18 cellular contexts compared by ENCODE assay signal in the genomic region with DNA sequence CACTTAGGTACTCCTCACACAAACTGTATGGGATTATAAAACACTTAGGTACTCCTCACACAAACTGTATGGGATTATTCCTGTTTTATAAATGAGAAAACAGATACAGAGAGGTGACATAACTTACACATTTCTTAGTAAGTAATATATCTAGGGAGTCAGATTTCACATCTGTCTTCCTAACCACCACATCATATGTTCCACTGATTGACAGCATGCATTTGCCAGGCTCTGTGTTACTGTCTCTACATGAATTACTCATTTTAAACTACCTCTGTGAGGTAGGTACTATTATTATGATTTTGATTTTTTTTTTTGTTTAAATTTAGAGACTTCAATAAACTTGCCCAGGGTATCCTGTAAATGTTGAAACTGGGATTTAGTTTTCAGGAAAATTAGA.
DNase-seq lines count a peak whose midpoint lies in the region; ATAC-seq, FAIRE-seq and TF ChIP-seq lines count a peak whose summit lies in the region.
"Had no signal": no experiment of that assay in that cellular context is flagged by ENCODE, and none has a peak within 500 bp of the region (broad histone marks: within the 10 kb centered on the region; RNA-seq: fewer than 3 reads in every experiment).

No MANE protein-coding gene starts in this region.

- BruUV-seq in GM12878 (replicated peaks; lab: Mats Ljungman, UMichigan): no TSS peak

- ATAC-seq in activated CD4-positive, alpha-beta T cell treated with anti-CD3 and anti-CD28 coated beads for 36 hours: peak; percentile 44
- ATAC-seq in GM18870 (IDR thresholded peaks at IDR 0.05; ENCODE audit: unreplicated experiment): peak; percentile 64
- ATAC-seq in GM12878: no peak
- ATAC-seq in HG03095 (IDR thresholded peaks at IDR 0.05; ENCODE audit: unreplicated experiment): no peak
- no peak for ATAC-seq in HG03025 (IDR thresholded peaks at IDR 0.05; ENCODE audit: low FRiP score, unreplicated experiment)
- ATAC-seq: GM23338, K562 had no signal

- H3K79me2 ChIP-seq in GM12878 (ENCODE audit: control insufficient read depth, insufficient read depth, low read length): no peaks in the 10 kb centered on the region

- intact Hi-C loops in activated CD4-positive, alpha-beta T cell treated with anti-CD3 and anti-CD28 coated beads for 36 hours (cut with DNase I, micrococcal nuclease): no loop called here
- intact Hi-C loops in GM12878 (cut with micrococcal nuclease; ENCODE audit: unreplicated experiment): no loop called here

- no peak overlapping the region for H3K4me3 Mint-ChIP-seq in activated CD4-positive, alpha-beta T cell treated with anti-CD3 and anti-CD28 coated beads for 36 hours
- H3K4me3 Mint-ChIP-seq: B cell; CD4-positive, alpha-beta T cell; GM23338 had no signal

- H3K27me3 ChIP-seq in GM12878 (replicated peaks in 1 of 2; ENCODE audit: control insufficient read depth in 2 of 2, insufficient read depth in 2 of 2, low read length in 1 of 2): no peaks in the 10 kb centered on the region

- no peaks in the 10 kb centered on the region for H3K9me3 ChIP-seq in GM12878 (replicated peaks; ENCODE audit: control insufficient read depth, insufficient read depth, low read length)

- H3K4me1 Mint-ChIP-seq in activated CD4-positive, alpha-beta T cell treated with anti-CD3 and anti-CD28 coated beads for 36 hours: no peaks in the 10 kb centered on the region
- H3K4me1 Mint-ChIP-seq: B cell, GM23338 had no signal

- no peaks in the 10 kb centered on the region for H3K36me3 Mint-ChIP-seq in activated CD4-positive, alpha-beta T cell treated with anti-CD3 and anti-CD28 coated beads for 36 hours (ENCODE audit: low read depth)

- H3K9ac ChIP-seq in GM12878 (ENCODE audit: control insufficient read depth, insufficient read depth, low read length): no peak overlapping the region

- SMC1A ChIA-PET in GM12878 (lab: Charles Lee; ENCODE audit: uncharacterized antibody, unreplicated experiment): no interaction called here

- no peak for TF ChIP-seq RAD21 in GM12878 (IDR thresholded peaks at IDR 0.05; ENCODE audit: insufficient read depth, low read depth, low read length)

- no peaks in the 10 kb centered on the region for H3K9me3 Mint-ChIP-seq in activated CD4-positive, alpha-beta T cell treated with anti-CD3 and anti-CD28 coated beads for 36 hours (ENCODE audit: low read depth)
- H3K9me3 Mint-ChIP-seq: CD4-positive, alpha-beta T cell had no signal

- H3K4me1 ChIP-seq in GM12878 (ENCODE audit: control insufficient read depth, insufficient read depth, low read length): no peaks in the 10 kb centered on the region

- H3K36me3 ChIP-seq in GM12878 (ENCODE audit: control insufficient read depth in 2 of 2, insufficient read depth in 2 of 2, low read length in 1 of 2): no peaks in the 10 kb centered on the region

- RAD21 ChIA-PET in GM12878 (lab: Charles Lee; ENCODE audit: unreplicated experiment): no interaction called here

- no peak for TF ChIP-seq EP300 in GM12878 (IDR thresholded peaks at IDR 0.05; ENCODE audit: borderline replicate concordance in 1 of 2, control insufficient read depth in 1 of 2, low read depth in 2 of 2, low read length in 2 of 2)

- no peak overlapping the region for H3K27ac Mint-ChIP-seq in activated CD4-positive, alpha-beta T cell treated with anti-CD3 and anti-CD28 coated beads for 36 hours
- H3K27ac Mint-ChIP-seq: B cell; CD4-positive, alpha-beta T cell; GM23338 had no signal

- no peak overlapping the region for H3K4me2 ChIP-seq in GM12878 (ENCODE audit: control insufficient read depth, insufficient read depth)
- H3K4me2 ChIP-seq: GM23338 had no signal

- POLR2A ChIA-PET in activated CD4-positive, alpha-beta T cell treated with anti-CD3 and anti-CD28 coated beads for 36 hours (lab: Charles Lee): no interaction called here
- POLR2A ChIA-PET in GM12878 (lab: Charles Lee): no interaction called here

- TF ChIP-seq POLR2A in GM12878 (IDR thresholded peaks at IDR 0.05; ENCODE audit: low read depth, low read length): no peak

- H3K4me3 ChIP-seq in GM12878: no peak overlapping the region
- H3K4me3 ChIP-seq: GM23338, K562 had no signal

- H3K27ac ChIP-seq in GM12878 (ENCODE audit: control insufficient read depth, insufficient read depth): no peak overlapping the region
- H3K27ac ChIP-seq: HL-60 had no signal

- in situ Hi-C loops in GM12878 (cut with MboI): no loop called here

- CTCF ChIA-PET in activated CD4-positive, alpha-beta T cell treated with anti-CD3 and anti-CD28 coated beads for 36 hours (lab: Charles Lee): no interaction called here
- CTCF ChIA-PET in GM12878 (lab: Yijun Ruan, JAX): no interaction called here

- no peaks in the 10 kb centered on the region for H4K20me1 ChIP-seq in GM12878 (ENCODE audit: control insufficient read depth, insufficient read depth)

- FAIRE-seq in GM12878 (lab: Jason Lieb, UNC) (no peak), RCC 7860 (lab: Jason Lieb, UNC) (no peak)
- FAIRE-seq: K562 had no signal

- H3K27me3 Mint-ChIP-seq in activated CD4-positive, alpha-beta T cell treated with anti-CD3 and anti-CD28 coated beads for 36 hours: no peaks in the 10 kb centered on the region
- H3K27me3 Mint-ChIP-seq: B cell; CD4-positive, alpha-beta T cell had no signal

- no peak overlapping the region for H2AFZ ChIP-seq in GM12878 (ENCODE audit: control insufficient read depth, low read depth, low read length)
- H2AFZ ChIP-seq: GM23338 had no signal

- TF ChIP-seq CTCF in GM12878 (IDR thresholded peaks at IDR 0.05 in 2 of 3, conservative IDR thresholded peaks at IDR 0.05 in 1 of 3; ENCODE audit: control insufficient read depth in 2 of 3, extremely low read depth in 1 of 3, insufficient read depth in 1 of 3, low read depth in 3 of 3, low read length in 3 of 3): no peak

- DNase-seq in activated CD4-positive, alpha-beta T cell treated with anti-CD3 and anti-CD28 coated beads for 36 hours: no peak
- no peak for DNase-seq in activated CD4-positive, alpha-beta T cell treated with anti-CD3 and anti-CD28 coated beads, Interleukin-2, amount 50 U/mL, for 1 hour
- DNase-seq in GM12878 (ENCODE audit: low read depth, low spot score) (no peak), RCC 7860 (ENCODE audit: low spot score) (no peak)
- DNase-seq: C1 segment of cervical spinal cord; Calu3; CD4-positive, alpha-beta T cell; DMS153; DMS79 treated with DMSO at 0.1 percent for 48 hours; EL; H7 had no signal

TF ChIP-seq in GM12878, 131 proteins besides CTCF, POLR2A, EP300 and RAD21 (continues in another document):
- TF ChIP-seq, protein P1, sequence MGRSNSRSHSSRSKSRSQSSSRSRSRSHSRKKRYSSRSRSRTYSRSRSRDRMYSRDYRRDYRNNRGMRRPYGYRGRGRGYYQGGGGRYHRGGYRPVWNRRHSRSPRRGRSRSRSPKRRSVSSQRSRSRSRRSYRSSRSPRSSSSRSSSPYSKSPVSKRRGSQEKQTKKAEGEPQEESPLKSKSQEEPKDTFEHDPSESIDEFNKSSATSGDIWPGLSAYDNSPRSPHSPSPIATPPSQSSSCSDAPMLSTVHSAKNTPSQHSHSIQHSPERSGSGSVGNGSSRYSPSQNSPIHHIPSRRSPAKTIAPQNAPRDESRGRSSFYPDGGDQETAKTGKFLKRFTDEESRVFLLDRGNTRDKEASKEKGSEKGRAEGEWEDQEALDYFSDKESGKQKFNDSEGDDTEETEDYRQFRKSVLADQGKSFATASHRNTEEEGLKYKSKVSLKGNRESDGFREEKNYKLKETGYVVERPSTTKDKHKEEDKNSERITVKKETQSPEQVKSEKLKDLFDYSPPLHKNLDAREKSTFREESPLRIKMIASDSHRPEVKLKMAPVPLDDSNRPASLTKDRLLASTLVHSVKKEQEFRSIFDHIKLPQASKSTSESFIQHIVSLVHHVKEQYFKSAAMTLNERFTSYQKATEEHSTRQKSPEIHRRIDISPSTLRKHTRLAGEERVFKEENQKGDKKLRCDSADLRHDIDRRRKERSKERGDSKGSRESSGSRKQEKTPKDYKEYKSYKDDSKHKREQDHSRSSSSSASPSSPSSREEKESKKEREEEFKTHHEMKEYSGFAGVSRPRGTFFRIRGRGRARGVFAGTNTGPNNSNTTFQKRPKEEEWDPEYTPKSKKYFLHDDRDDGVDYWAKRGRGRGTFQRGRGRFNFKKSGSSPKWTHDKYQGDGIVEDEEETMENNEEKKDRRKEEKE (IDR thresholded peaks at IDR 0.05): no peak
- TF ChIP-seq SUPT20H (IDR thresholded peaks at IDR 0.05; ENCODE audit: borderline replicate concordance, control insufficient read depth, low read depth, low read length): no peak
- TF ChIP-seq KAT2A (conservative IDR thresholded peaks at IDR 0.05; ENCODE audit: control insufficient read depth, low read depth, low read length): no peak
- TF ChIP-seq JUNB (IDR thresholded peaks at IDR 0.05): no peak
- TF ChIP-seq, protein P2, sequence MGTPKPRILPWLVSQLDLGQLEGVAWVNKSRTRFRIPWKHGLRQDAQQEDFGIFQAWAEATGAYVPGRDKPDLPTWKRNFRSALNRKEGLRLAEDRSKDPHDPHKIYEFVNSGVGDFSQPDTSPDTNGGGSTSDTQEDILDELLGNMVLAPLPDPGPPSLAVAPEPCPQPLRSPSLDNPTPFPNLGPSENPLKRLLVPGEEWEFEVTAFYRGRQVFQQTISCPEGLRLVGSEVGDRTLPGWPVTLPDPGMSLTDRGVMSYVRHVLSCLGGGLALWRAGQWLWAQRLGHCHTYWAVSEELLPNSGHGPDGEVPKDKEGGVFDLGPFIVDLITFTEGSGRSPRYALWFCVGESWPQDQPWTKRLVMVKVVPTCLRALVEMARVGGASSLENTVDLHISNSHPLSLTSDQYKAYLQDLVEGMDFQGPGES (IDR thresholded peaks at IDR 0.05): no peak
- TF ChIP-seq, protein P3, sequence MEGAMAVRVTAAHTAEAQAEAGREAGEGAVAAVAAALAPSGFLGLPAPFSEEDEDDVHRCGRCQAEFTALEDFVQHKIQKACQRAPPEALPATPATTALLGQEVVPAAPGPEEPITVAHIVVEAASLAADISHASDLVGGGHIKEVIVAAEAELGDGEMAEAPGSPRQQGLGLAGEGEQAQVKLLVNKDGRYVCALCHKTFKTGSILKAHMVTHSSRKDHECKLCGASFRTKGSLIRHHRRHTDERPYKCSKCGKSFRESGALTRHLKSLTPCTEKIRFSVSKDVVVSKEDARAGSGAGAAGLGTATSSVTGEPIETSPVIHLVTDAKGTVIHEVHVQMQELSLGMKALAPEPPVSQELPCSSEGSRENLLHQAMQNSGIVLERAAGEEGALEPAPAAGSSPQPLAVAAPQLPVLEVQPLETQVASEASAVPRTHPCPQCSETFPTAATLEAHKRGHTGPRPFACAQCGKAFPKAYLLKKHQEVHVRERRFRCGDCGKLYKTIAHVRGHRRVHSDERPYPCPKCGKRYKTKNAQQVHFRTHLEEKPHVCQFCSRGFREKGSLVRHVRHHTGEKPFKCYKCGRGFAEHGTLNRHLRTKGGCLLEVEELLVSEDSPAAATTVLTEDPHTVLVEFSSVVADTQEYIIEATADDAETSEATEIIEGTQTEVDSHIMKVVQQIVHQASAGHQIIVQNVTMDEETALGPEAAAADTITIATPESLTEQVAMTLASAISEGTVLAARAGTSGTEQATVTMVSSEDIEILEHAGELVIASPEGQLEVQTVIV (IDR thresholded peaks at IDR 0.05; ENCODE audit: borderline replicate concordance, partially characterized antibody): no peak
- TF ChIP-seq IKZF2 (IDR thresholded peaks at IDR 0.05): no peak
- no peak for TF ChIP-seq RAD51 (IDR thresholded peaks at IDR 0.05)

Comparison
In these comparisons a context has a peak if more than half of its experiments do, and no peak if none do; other contexts are left out.
1. ATAC-seq: peak in activated CD4-positive, alpha-beta T cell treated with anti-CD3 and anti-CD28 coated beads for 36 hours (single experiment) and GM18870 (single experiment); none in GM12878 (single experiment), HG03095 (single experiment) and HG03025 (single experiment).